Comparison of ENCODE assay signal across 12 cellular contexts in genomic region chr18:77105021-77105420, GRCh38. TPM values are rescaled to one million over a fixed set of nuclear protein-coding genes. Genes with fewer than 3 reads are reported as not detected.
DNase-seq lines count a peak whose midpoint lies in the region; ATAC-seq and TF ChIP-seq lines count a peak whose summit lies in the region.
"Had no signal": no experiment of that assay in that cellular context is flagged by ENCODE, and none has a peak within 500 bp of the region (broad histone marks: within the 10 kb centered on the region; RNA-seq: fewer than 3 reads in every experiment).

No MANE protein-coding gene starts in this region.

- peak overlapping the region in 1 of 8 donors; percentile 34 for H3K4me3 ChIP-seq in spleen
- H3K4me3 ChIP-seq: testis had no signal

- H3K27ac ChIP-seq in spleen: peak overlapping the region; percentile 66 to 95 (median 88)

- intact Hi-C loops in spleen (cut with DNase I; ENCODE audit: low total_unique reads): loop anchor here (10.0 kb wide), 1 partner anchor 50 kb away; no protein-coding TSS in a partner anchor

- H3K27me3 ChIP-seq in spleen (replicated peaks in 1 of 7): peaks cover 0 to 22% (median 0%) of the 10 kb centered on the region in 7 donors
- H3K27me3 ChIP-seq: testis had no signal

- ATAC-seq in activated T-cell treated with anti-CD3 and anti-CD28 coated beads, Interleukin-2, amount 50 U/mL, for 4 hours: no peak
- ATAC-seq in T-helper 17 cell (no peak), HG02571 (IDR thresholded peaks at IDR 0.05; ENCODE audit: unreplicated experiment) (no peak), HG02938 (IDR thresholded peaks at IDR 0.05; ENCODE audit: unreplicated experiment) (no peak)
- ATAC-seq in effector memory CD8-positive, alpha-beta T cell (replicated peaks): no peak

- peak overlapping the region; percentile 55 for H3K4me3 Mint-ChIP-seq in activated T-cell treated with anti-CD3 and anti-CD28 coated beads, Interleukin-2, amount 50 U/mL, for 4 hours
- H3K4me3 Mint-ChIP-seq in T-helper 17 cell: peak overlapping the region; percentile 83
- H3K4me3 Mint-ChIP-seq in effector memory CD8-positive, alpha-beta T cell: peak overlapping the region; percentile 79 to 81

- H3K9me3 Mint-ChIP-seq in activated T-cell treated with anti-CD3 and anti-CD28 coated beads, Interleukin-2, amount 50 U/mL, for 4 hours: no peaks in the 10 kb centered on the region
- no peaks in the 10 kb centered on the region for H3K9me3 Mint-ChIP-seq in effector memory CD8-positive, alpha-beta T cell

- H3K27ac Mint-ChIP-seq in T-helper 17 cell: peak overlapping the region; percentile 97
- H3K27ac Mint-ChIP-seq in effector memory CD8-positive, alpha-beta T cell: peak overlapping the region; percentile 94 to 98

- 42 to 61% (median 56%) methylated on average over 10 of the region's 10 CpGs for WGBS in spleen, 5 donors

- no peak for DNase-seq in activated T-cell treated with anti-CD3 and anti-CD28 coated beads, Interleukin-2, amount 50 U/mL, for 4 hours
- DNase-seq in activated T-cell treated with anti-CD3 and anti-CD28 coated beads for 4 hours (no peak), T-helper 17 cell (no peak), spleen (no peak), NCI-H526 treated with DMSO at 0.1 percent for 48 hours (lab: John Stamatoyannopoulos, UW) (no peak)
- no peak for DNase-seq in effector memory CD8-positive, alpha-beta T cell
- DNase-seq: activated gamma-delta T cell treated with Interleukin-2 at 50 U/mL for 16 hours, MM.1S, NCI-H446, testis had no signal

- no peak for TF ChIP-seq CTCF in spleen (IDR thresholded peaks at IDR 0.05 in 8 of 11, conservative IDR thresholded peaks at IDR 0.05 in 3 of 11)

- peaks cover 27% of the 10 kb centered on the region for H3K36me3 Mint-ChIP-seq in activated T-cell treated with anti-CD3 and anti-CD28 coated beads, Interleukin-2, amount 50 U/mL, for 4 hours (ENCODE audit: insufficient read depth)
- peaks cover 8% of the 10 kb centered on the region for H3K36me3 Mint-ChIP-seq in T-helper 17 cell (ENCODE audit: low read depth)
- H3K36me3 Mint-ChIP-seq in effector memory CD8-positive, alpha-beta T cell (ENCODE audit: insufficient read depth): peaks cover 80% of the 10 kb centered on the region

- H3K36me3 ChIP-seq in spleen: peaks cover 0 to 25% (median 2%) of the 10 kb centered on the region in 6 donors

- TF ChIP-seq POLR2A in spleen (IDR thresholded peaks at IDR 0.05): no peak

- no peaks in the 10 kb centered on the region for H3K9me3 ChIP-seq in T-helper 17 cell (ENCODE audit: control insufficient read depth, low read length, poor library complexity, severe bottlenecking)
- no peaks in the 10 kb centered on the region for H3K9me3 ChIP-seq in spleen
- H3K9me3 ChIP-seq: testis had no signal

- H3K27me3 Mint-ChIP-seq in activated T-cell treated with anti-CD3 and anti-CD28 coated beads, Interleukin-2, amount 50 U/mL, for 4 hours (ENCODE audit: low read depth): no peaks in the 10 kb centered on the region
- H3K27me3 Mint-ChIP-seq in T-helper 17 cell: no peaks in the 10 kb centered on the region
- H3K27me3 Mint-ChIP-seq in effector memory CD8-positive, alpha-beta T cell: no peaks in the 10 kb centered on the region

- peaks cover 83 to 100% (median 99%) of the 10 kb centered on the region in 6 donors for H3K4me1 ChIP-seq in spleen

- peaks cover 95% of the 10 kb centered on the region for H3K4me1 Mint-ChIP-seq in activated T-cell treated with anti-CD3 and anti-CD28 coated beads, Interleukin-2, amount 50 U/mL, for 4 hours (ENCODE audit: low read depth)
- H3K4me1 Mint-ChIP-seq in T-helper 17 cell: peaks cover 77% of the 10 kb centered on the region
- H3K4me1 Mint-ChIP-seq in effector memory CD8-positive, alpha-beta T cell (ENCODE audit: low read depth in 2 of 2): peaks cover 70 to 79% of the 10 kb centered on the region in 2 donors

RNA-seq across cellular contexts. Expression of gene MBP, which starts 27.6 kb away (rescaled TPM):
- total RNA-seq in activated T-cell treated with anti-CD3 and anti-CD28 coated beads, Interleukin-2, amount 50 U/mL, for 4 hours: 10 to 100 TPM; 28.1 to 32.9 (median 32.3) TPM
- total RNA-seq in T-helper 17 cell: 100 to 1,000 TPM in 1 of 2 donors, 10 to 100 TPM in 1; 97.7 to 127 TPM
- total RNA-seq in spleen: 10 to 100 TPM; 62.5 to 96.0 (median 79.4) TPM
- 10 to 100 TPM; 11.1 to 16.4 (median 11.2) TPM for polyA plus RNA-seq in spleen
